Comparison of ENCODE assay signal across 12 cellular contexts in genomic region chr1:40769815-40770214, GRCh38. TPM values are rescaled to one million over a fixed set of nuclear protein-coding genes. Genes with fewer than 3 reads are reported as not detected.
DNase-seq lines count a peak whose midpoint lies in the region; FAIRE-seq and TF ChIP-seq lines count a peak whose summit lies in the region.
"Had no signal": no experiment of that assay in that cellular context is flagged by ENCODE, and none has a peak within 500 bp of the region (broad histone marks: within the 10 kb centered on the region; RNA-seq: fewer than 3 reads in every experiment).

No MANE protein-coding gene starts in this region.

- TF ChIP-seq EP300 in suprapubic skin (IDR thresholded peaks at IDR 0.05), result no peak

- peaks cover 54% of the 10 kb centered on the region for H3K36me3 Mint-ChIP-seq in osteocyte (ENCODE audit: unreplicated experiment)

- peaks cover 26% of the 10 kb centered on the region for H3K4me1 ChIP-seq in suprapubic skin
- H3K4me1 ChIP-seq: lower lobe of right lung had no signal

- H3K36me3 ChIP-seq in bronchial epithelial cell (ENCODE audit: control insufficient read depth, insufficient read depth, low read length) (peaks cover 20% of the 10 kb centered on the region), suprapubic skin (peaks cover 70% of the 10 kb centered on the region)

- H3K9me3 Mint-ChIP-seq in osteocyte (ENCODE audit: unreplicated experiment), result no peaks in the 10 kb centered on the region

- DNase-seq in NCI-H748 (lab: John Stamatoyannopoulos, UW; ENCODE audit: unreplicated experiment) (peak; percentile 67), NCI-H748 treated with DMSO at 0.1 percent for 48 hours (lab: John Stamatoyannopoulos, UW) (no peak), NB4 (ENCODE audit: low read depth) (peak; percentile 13), bronchial epithelial cell (ENCODE audit: low read depth) (no peak), osteocyte (ENCODE audit: extremely low spot score, unreplicated experiment) (no peak), urothelium cell line (ENCODE audit: low spot score) (no peak), NCI-H345 (lab: John Stamatoyannopoulos, UW) (no peak), suprapubic skin (ENCODE audit: low spot score in 2 of 2) (no peak)
- DNase-seq: lower lobe of right lung; NCI-H2171; stimulated activated CD4-positive, alpha-beta T cell treated with anti-CD3 and anti-CD28 coated beads, Interleukin-12 subunit alpha, Interleukin-12 subunit beta, amount 100 ng/mL, for 4 hours; trophoblast cell had no signal

- H3K4me3 Mint-ChIP-seq in osteocyte (ENCODE audit: unreplicated experiment), result no peak overlapping the region

- peak; percentile 14 for TF ChIP-seq CTCF in NB4 (IDR thresholded peaks at IDR 0.05; ENCODE audit: low read depth, low read length)
- peak; percentile 23 for TF ChIP-seq CTCF in bronchial epithelial cell (IDR thresholded peaks at IDR 0.05; ENCODE audit: insufficient read depth, low read length, severe bottlenecking)
- TF ChIP-seq CTCF in osteocyte (IDR thresholded peaks at IDR 0.05), result peak; percentile 38
- no peak for TF ChIP-seq CTCF in suprapubic skin (IDR thresholded peaks at IDR 0.05)

- H3K9me3 ChIP-seq in suprapubic skin, result no peaks in the 10 kb centered on the region
- H3K9me3 ChIP-seq: lower lobe of right lung had no signal

- no peak overlapping the region for H3K4me3 ChIP-seq in NB4 (ENCODE audit: low read depth, low read length)
- H3K4me3 ChIP-seq in bronchial epithelial cell (ENCODE audit: low read depth, low read length), result no peak overlapping the region
- no peak overlapping the region for H3K4me3 ChIP-seq in suprapubic skin
- H3K4me3 ChIP-seq: lower lobe of right lung had no signal

- FAIRE-seq in bronchial epithelial cell (lab: Jason Lieb, UNC) (no peak), urothelium cell line (lab: Jason Lieb, UNC) (no peak)

- no peaks in the 10 kb centered on the region for H3K27me3 Mint-ChIP-seq in osteocyte (ENCODE audit: unreplicated experiment)

- no peak overlapping the region for H3K27ac Mint-ChIP-seq in osteocyte (ENCODE audit: unreplicated experiment)

- 58% methylated on average over 4 of the region's 4 CpGs for WGBS in suprapubic skin

- TF ChIP-seq POLR2A in NB4 (IDR thresholded peaks at IDR 0.05; ENCODE audit: extremely low read depth, insufficient read length) (no peak), suprapubic skin (IDR thresholded peaks at IDR 0.05) (no peak)

- H3K27ac ChIP-seq in suprapubic skin, result no peak overlapping the region
- H3K27ac ChIP-seq: lower lobe of right lung had no signal

- H3K4me1 Mint-ChIP-seq in osteocyte (ENCODE audit: unreplicated experiment), result peaks cover 26% of the 10 kb centered on the region

- H3K27me3 ChIP-seq in bronchial epithelial cell (ENCODE audit: control insufficient read depth, insufficient read depth, low read length) (no peaks in the 10 kb centered on the region), suprapubic skin (no peaks in the 10 kb centered on the region)

RNA-seq across cellular contexts. Expression of gene KCNQ4, which starts 13.8 kb away (rescaled TPM):
- total RNA-seq in bronchial epithelial cell, result under 0.01 TPM in 2 replicates
- 0.51 and 0.63 TPM in 2 replicates for total RNA-seq in osteocyte
- total RNA-seq in suprapubic skin, result 1 to 10 TPM; 1.1 to 3.8 (median 1.5) TPM

Comparison
In these comparisons a context has a peak if more than half of its experiments do, and no peak if none do; other contexts are left out.
1. DNase-seq: peak in NCI-H748 (single experiment) and NB4 (single experiment); none in NCI-H748 treated with DMSO at 0.1 percent for 48 hours (single experiment), bronchial epithelial cell (single experiment), osteocyte (single experiment), urothelium cell line (single experiment), NCI-H345 (single experiment) and suprapubic skin (0 of 2).
2. CTCF ChIP-seq: peak in NB4 (single experiment), bronchial epithelial cell (single experiment) and osteocyte (single experiment); none in suprapubic skin (0 of 2).